In genomic region chr12:131340616-131341210, GRCh38 we compare ENCODE assay signal across 18 cellular contexts.
DNase-seq lines count a peak whose midpoint lies in the region; ATAC-seq and TF ChIP-seq lines count a peak whose summit lies in the region.
"Had no signal": no experiment of that assay in that cellular context is flagged by ENCODE, and none has a peak within 500 bp of the region (broad histone marks: within the 10 kb centered on the region; RNA-seq: fewer than 3 reads in every experiment).

No MANE protein-coding gene starts in this region.

- H3K36me3 ChIP-seq in iPS-20b (ENCODE audit: insufficient read depth, low read depth, low read length) (no peaks in the 10 kb centered on the region), testis (ENCODE audit: low read depth, missing control alignments) (no peaks in the 10 kb centered on the region)

- H3K4me3 ChIP-seq in iPS-20b (ENCODE audit: low read length) (peak overlapping the region; percentile 6; the same call in 1 of the 2 replicates), testis (no peak overlapping the region)
- H3K4me3 ChIP-seq: GM12878, GM23248 had no signal

- 52 to 59% methylated on average over 11 to 13 of the region's 13 CpGs for WGBS in testis, 2 donors

- no peak overlapping the region for H3K4me3 Mint-ChIP-seq in activated CD8-positive, alpha-beta memory T cell treated with anti-CD3 and anti-CD28 coated beads, Interleukin-2, amount 10 ng/mL, durations not matched to agents 7 days and 5 days
- H3K4me3 Mint-ChIP-seq in WTC11, result no peak overlapping the region
- H3K4me3 Mint-ChIP-seq: CD4-positive, alpha-beta T cell; HFFc6 had no signal

- ATAC-seq in activated CD8-positive, alpha-beta memory T cell treated with anti-CD3 and anti-CD28 coated beads, Interleukin-2, amount 10 ng/mL, durations not matched to agents 7 days and 5 days, result no peak
- ATAC-seq in WTC11 (peak; percentile 73), GM21576 (IDR thresholded peaks at IDR 0.05; ENCODE audit: unreplicated experiment) (no peak), HG03039 (IDR thresholded peaks at IDR 0.05; ENCODE audit: unreplicated experiment) (no peak)
- ATAC-seq: GM12878 had no signal

- CTCF ChIA-PET in activated CD8-positive, alpha-beta memory T cell treated with anti-CD3 and anti-CD28 coated beads, Interleukin-2, amount 10 ng/mL, durations not matched to agents 7 days and 5 days (lab: Charles Lee), result no interaction called here
- CTCF ChIA-PET in WTC11 (lab: Charles Lee), result interaction anchor here (1.6 kb wide), 1 partner anchor 112 kb away, joined by 4 read pairs; no protein-coding TSS in a partner anchor

- TF ChIP-seq CTCF in WTC11 (IDR thresholded peaks at IDR 0.05) (no peak), testis (IDR thresholded peaks at IDR 0.05) (no peak)

- no peak overlapping the region for H3K27ac Mint-ChIP-seq in activated CD8-positive, alpha-beta memory T cell treated with anti-CD3 and anti-CD28 coated beads, Interleukin-2, amount 10 ng/mL, durations not matched to agents 7 days and 5 days
- H3K27ac Mint-ChIP-seq in WTC11, result no peak overlapping the region
- H3K27ac Mint-ChIP-seq: CD4-positive, alpha-beta T cell; HFFc6 had no signal

- H3K4me1 ChIP-seq in iPS-20b (ENCODE audit: insufficient read depth, low read length), result 0 out of 2 replicates have a peak, but pooled peaks cover 3% of the 10 kb centered on the region
- H3K4me1 ChIP-seq in testis, result peaks cover 2% of the 10 kb centered on the region

- no peaks in the 10 kb centered on the region for H3K27me3 ChIP-seq in iPS-20b (ENCODE audit: insufficient read depth, low read length)
- no peaks in the 10 kb centered on the region for H3K27me3 ChIP-seq in testis

- H3K9me3 ChIP-seq in iPS-20b (ENCODE audit: insufficient read depth, low read depth, low read length) (no peaks in the 10 kb centered on the region), testis (no peaks in the 10 kb centered on the region)

- H3K27me3 Mint-ChIP-seq in activated CD8-positive, alpha-beta memory T cell treated with anti-CD3 and anti-CD28 coated beads, Interleukin-2, amount 10 ng/mL, durations not matched to agents 7 days and 5 days, result no peaks in the 10 kb centered on the region
- peaks cover 9% of the 10 kb centered on the region for H3K27me3 Mint-ChIP-seq in WTC11 (ENCODE audit: low read depth)
- H3K27me3 Mint-ChIP-seq: CD4-positive, alpha-beta T cell had no signal

- H3K27ac ChIP-seq in iPS-20b (ENCODE audit: low read length), result no peak overlapping the region
- H3K27ac ChIP-seq in testis, result no peak overlapping the region
- H3K27ac ChIP-seq: GM23248 had no signal

- POLR2A ChIA-PET in WTC11 (lab: Charles Lee), result no interaction called here

- TF ChIP-seq POLR2A in testis (IDR thresholded peaks at IDR 0.05), result no peak

- H3K9me3 Mint-ChIP-seq in activated CD8-positive, alpha-beta memory T cell treated with anti-CD3 and anti-CD28 coated beads, Interleukin-2, amount 10 ng/mL, durations not matched to agents 7 days and 5 days (ENCODE audit: low read depth), result no peaks in the 10 kb centered on the region
- peaks cover 15% of the 10 kb centered on the region for H3K9me3 Mint-ChIP-seq in WTC11
- H3K9me3 Mint-ChIP-seq: CD4-positive, alpha-beta T cell had no signal

- no peaks in the 10 kb centered on the region for H3K4me1 Mint-ChIP-seq in activated CD8-positive, alpha-beta memory T cell treated with anti-CD3 and anti-CD28 coated beads, Interleukin-2, amount 10 ng/mL, durations not matched to agents 7 days and 5 days
- H3K4me1 Mint-ChIP-seq in WTC11, result peaks cover 23% of the 10 kb centered on the region

- no peaks in the 10 kb centered on the region for H3K36me3 Mint-ChIP-seq in activated CD8-positive, alpha-beta memory T cell treated with anti-CD3 and anti-CD28 coated beads, Interleukin-2, amount 10 ng/mL, durations not matched to agents 7 days and 5 days
- peaks cover 8% of the 10 kb centered on the region for H3K36me3 Mint-ChIP-seq in WTC11

- intact Hi-C loops in testis (cut with DNase I; ENCODE audit: low total_unique reads), result no loop called here

- no peak overlapping the region for H3K9ac ChIP-seq in iPS-20b (ENCODE audit: low read depth, low read length)
- H3K9ac ChIP-seq: GM23248 had no signal

- DNase-seq in activated CD8-positive, alpha-beta memory T cell treated with anti-CD3 and anti-CD28 coated beads, Interleukin-2, amount 50 U/mL, for 48 hours, result peak; percentile 18
- DNase-seq in activated CD8-positive, alpha-beta memory T cell treated with anti-CD3 and anti-CD28 coated beads, Interleukin-2, amount 10 ng/mL, durations not matched to agents 7 days and 5 days, result no peak
- DNase-seq in WTC11 (ENCODE audit: low spot score) (no peak), testis (peak; percentile 33), pons (ENCODE audit: low spot score) (no peak)
- DNase-seq: 8988T; AML-193; C1 segment of cervical spinal cord; Calu3; CD4-positive, alpha-beta T cell; DMS 273 treated with DMSO at 0.1 percent for 48 hours; GM23248; HCEC 1CT; HFFc6 had no signal

TF ChIP-seq in WTC11, 78 proteins besides CTCF, POLR2A, EP300 and RAD21:
- no peak for TF ChIP-seq GRHL2 (CRISPR knock-in tag; IDR thresholded peaks at IDR 0.05; ENCODE audit: insufficient replicate concordance, severe bottlenecking)
- peak; percentile 53 for TF ChIP-seq ZNF423 (CRISPR knock-in tag; IDR thresholded peaks at IDR 0.05)
- no peak for TF ChIP-seq NFYB (CRISPR knock-in tag; conservative IDR thresholded peaks at IDR 0.05; ENCODE audit: low read depth)
- no peak for TF ChIP-seq SP1 (CRISPR knock-in tag; conservative IDR thresholded peaks at IDR 0.05)
- no peak for TF ChIP-seq USF1 (CRISPR knock-in tag; IDR thresholded peaks at IDR 0.05)
- TF ChIP-seq RELA (CRISPR knock-in tag; IDR thresholded peaks at IDR 0.05; ENCODE audit: borderline replicate concordance), result no peak
- no peak for TF ChIP-seq KAT7 (CRISPR knock-in tag; IDR thresholded peaks at IDR 0.05; ENCODE audit: borderline replicate concordance)
TF ChIP-seq in WTC11: peak in this region for 1.

Comparison
In these comparisons a context has a peak if more than half of its experiments do, and no peak if none do; other contexts are left out.
1. DNase-seq: peak in activated CD8-positive, alpha-beta memory T cell treated with anti-CD3 and anti-CD28 coated beads, Interleukin-2, amount 50 U/mL, for 48 hours (single experiment) and testis (single experiment); none in activated CD8-positive, alpha-beta memory T cell treated with anti-CD3 and anti-CD28 coated beads, Interleukin-2, amount 10 ng/mL, durations not matched to agents 7 days and 5 days (single experiment), WTC11 (single experiment) and pons (single experiment).